1 cellular context compared by ENCODE assay signal in genomic region chr7:44797329-44798258, GRCh38.
TF ChIP-seq lines count a peak whose summit lies in the region.

No MANE protein-coding gene starts in this region.

TF ChIP-seq in IMR-90, 13 proteins besides CTCF, POLR2A, EP300 and RAD21:
- TF ChIP-seq RCOR1 (IDR thresholded peaks at IDR 0.05; ENCODE audit: insufficient replicate concordance, low read length) (no peak), CEBPB (IDR thresholded peaks at IDR 0.05; ENCODE audit: low read depth, low read length) (no peak), MAFK (IDR thresholded peaks at IDR 0.05; ENCODE audit: low read depth, low read length) (peak; percentile 10; the same call in 1 of the 2 replicates), MAZ (IDR thresholded peaks at IDR 0.05; ENCODE audit: borderline replicate concordance, low read depth, low read length) (peak; percentile 67; the same call in 1 of the 2 replicates), MXI1 (IDR thresholded peaks at IDR 0.05; ENCODE audit: borderline replicate concordance, low read depth, low read length) (0 out of 2 replicates have a peak, but pooled peaks have one; percentile 13), SMC3 (IDR thresholded peaks at IDR 0.05; ENCODE audit: low read depth, low read length) (0 out of 2 replicates have a peak, but pooled peaks have one; percentile 3), BHLHE40 (IDR thresholded peaks at IDR 0.05; ENCODE audit: low read depth, low read length) (no peak)
TF ChIP-seq in IMR-90: peak in this region for 4.
